In genomic region chr5:180370861-180371641, GRCh38 we compare ENCODE assay signal across 21 cellular contexts. TPM values are rescaled to one million over a fixed set of nuclear protein-coding genes. Genes with fewer than 3 reads are reported as not detected.
A peak's percentile ranks its signal among the peaks of the same experiment; 100 is the strongest.
DNase-seq lines count a peak whose midpoint lies in the region; ATAC-seq and TF ChIP-seq lines count a peak whose summit lies in the region.
"Had no signal": no experiment of that assay in that cellular context is flagged by ENCODE, and none has a peak within 500 bp of the region (broad histone marks: within the 10 kb centered on the region; RNA-seq: fewer than 3 reads in every experiment).

No MANE protein-coding gene starts in this region.

- DNase-seq in NCI-H82 (lab: John Stamatoyannopoulos, UW) (peak; percentile 11), NCI-H82 treated with DMSO at 0.1 percent for 48 hours (lab: John Stamatoyannopoulos, UW; ENCODE audit: unreplicated experiment) (no peak), fibroblast of the aortic adventitia (ENCODE audit: low read depth) (peak; percentile 30), myocyte (ENCODE audit: low read depth) (peak; percentile 58), substantia nigra (lab: John Stamatoyannopoulos, UW) (peak in 7 of 49 donors; percentile 8 to 52 (median 29)), lower lobe of right lung (no peak)
- no peak for DNase-seq in activated CD4-positive, alpha-beta memory T cell treated with anti-CD3 and anti-CD28 coated beads, Interleukin-2, amount 10 ng/mL, durations not matched to agents 7 days and 5 days
- DNase-seq in activated naive CD4-positive, alpha-beta T cell treated with Interleukin-2 at 50 U/mL for 16 hours: no peak
- DNase-seq: activated CD4-positive, alpha-beta T cell treated with anti-CD3 and anti-CD28 coated beads for 4 hours; activated gamma-delta T cell treated with Interleukin-2 at 50 U/mL for 16 hours; Calu3; effector memory CD4-positive, alpha-beta T cell; left colon; MM.1S; NCI-H146; ovary; stimulated activated CD4-positive, alpha-beta T cell treated with anti-CD3 and anti-CD28 coated beads, Interleukin-12 subunit alpha, Interleukin-12 subunit beta, amount 100 ng/mL, for 4 hours had no signal

- H3K27ac Mint-ChIP-seq in activated CD4-positive, alpha-beta memory T cell treated with anti-CD3 and anti-CD28 coated beads, Interleukin-2, amount 10 ng/mL, durations not matched to agents 7 days and 5 days: no peak overlapping the region

- no peaks in the 10 kb centered on the region for H3K36me3 Mint-ChIP-seq in activated CD4-positive, alpha-beta memory T cell treated with anti-CD3 and anti-CD28 coated beads, Interleukin-2, amount 10 ng/mL, durations not matched to agents 7 days and 5 days (ENCODE audit: low read depth)

- H3K4me3 ChIP-seq in fibroblast of the aortic adventitia (ENCODE audit: low read depth, low read length) (no peak overlapping the region), lower lobe of right lung (no peak overlapping the region)
- H3K4me3 ChIP-seq: BLaER1, ovary, thoracic aorta had no signal

- H3K27me3 ChIP-seq in lower lobe of right lung (ENCODE audit: low read depth): no peaks in the 10 kb centered on the region
- H3K27me3 ChIP-seq: BLaER1, ovary had no signal

- CTCF ChIA-PET in activated CD4-positive, alpha-beta memory T cell treated with anti-CD3 and anti-CD28 coated beads, Interleukin-2, amount 10 ng/mL, durations not matched to agents 7 days and 5 days (lab: Charles Lee): interaction anchor here (1.0 kb wide), 1 partner anchor 42 kb away, joined by 3 read pairs; no protein-coding TSS in a partner anchor

- H3K27me3 Mint-ChIP-seq in activated CD4-positive, alpha-beta memory T cell treated with anti-CD3 and anti-CD28 coated beads, Interleukin-2, amount 10 ng/mL, durations not matched to agents 7 days and 5 days: peaks cover 5% of the 10 kb centered on the region

- no peaks in the 10 kb centered on the region for H3K9me3 Mint-ChIP-seq in activated CD4-positive, alpha-beta memory T cell treated with anti-CD3 and anti-CD28 coated beads, Interleukin-2, amount 10 ng/mL, durations not matched to agents 7 days and 5 days

- no peaks in the 10 kb centered on the region for H3K36me3 ChIP-seq in lower lobe of right lung
- H3K36me3 ChIP-seq: BLaER1, ovary, thoracic aorta had no signal

- no peak for ATAC-seq in lower lobe of right lung
- ATAC-seq: left colon, Panc1 had no signal

- no peak overlapping the region for H3K4me3 Mint-ChIP-seq in activated CD4-positive, alpha-beta memory T cell treated with anti-CD3 and anti-CD28 coated beads, Interleukin-2, amount 10 ng/mL, durations not matched to agents 7 days and 5 days

- intact Hi-C loops in lower lobe of right lung (cut with DNase I): no loop called here

- H3K27ac ChIP-seq in substantia nigra (ENCODE audit: low read depth, low read length, poor library complexity, severe bottlenecking) (peak overlapping the region; percentile 1), lower lobe of right lung (no peak overlapping the region)
- H3K27ac ChIP-seq: 22Rv1, BLaER1, ovary, thoracic aorta had no signal

- no peaks in the 10 kb centered on the region for H3K4me1 ChIP-seq in lower lobe of right lung

- TF ChIP-seq CTCF in fibroblast of the aortic adventitia (IDR thresholded peaks at IDR 0.05; ENCODE audit: insufficient read depth, low read length) (peak; percentile 4), lower lobe of right lung (IDR thresholded peaks at IDR 0.05) (no peak)

- peaks cover 10% of the 10 kb centered on the region for H3K4me1 Mint-ChIP-seq in activated CD4-positive, alpha-beta memory T cell treated with anti-CD3 and anti-CD28 coated beads, Interleukin-2, amount 10 ng/mL, durations not matched to agents 7 days and 5 days

- H3K9me3 ChIP-seq in lower lobe of right lung: no peaks in the 10 kb centered on the region
- H3K9me3 ChIP-seq: BLaER1, ovary, thoracic aorta had no signal

- POLR2A ChIA-PET in activated CD4-positive, alpha-beta memory T cell treated with anti-CD3 and anti-CD28 coated beads, Interleukin-2, amount 10 ng/mL, durations not matched to agents 7 days and 5 days (lab: Charles Lee): no interaction called here

RNA-seq across cellular contexts. Expression of gene GFPT2, which starts 17.9 kb away (rescaled TPM):
- total RNA-seq in fibroblast of the aortic adventitia (ENCODE audit: low replicate concordance) (54.4 and 69.8 TPM in 2 replicates), myocyte (11.2 and 13.8 TPM in 2 replicates), lower lobe of right lung (13.4 TPM)
- polyA plus RNA-seq in myocyte (2012): 11.6 TPM
- not detected for total RNA-seq in activated CD4-positive, alpha-beta memory T cell treated with anti-CD3 and anti-CD28 coated beads, Interleukin-2, amount 10 ng/mL, durations not matched to agents 7 days and 5 days
- total RNA-seq: Calu3 had no signal

Comparison
In these comparisons a context has a peak if more than half of its experiments do, and no peak if none do; other contexts are left out.
1. DNase-seq: peak in NCI-H82 (single experiment), fibroblast of the aortic adventitia (single experiment) and myocyte (single experiment); none in NCI-H82 treated with DMSO at 0.1 percent for 48 hours (single experiment), lower lobe of right lung (single experiment), activated CD4-positive, alpha-beta memory T cell treated with anti-CD3 and anti-CD28 coated beads, Interleukin-2, amount 10 ng/mL, durations not matched to agents 7 days and 5 days (single experiment) and activated naive CD4-positive, alpha-beta T cell treated with Interleukin-2 at 50 U/mL for 16 hours (single experiment).
2. RNA of gene GFPT2, which starts 17.9 kb away (total RNA-seq): 54.4 to 69.8 TPM in fibroblast of the aortic adventitia, 11.2 to 13.8 TPM in myocyte and 13.4 TPM in lower lobe of right lung (single experiment); not detected in activated CD4-positive, alpha-beta memory T cell treated with anti-CD3 and anti-CD28 coated beads, Interleukin-2, amount 10 ng/mL, durations not matched to agents 7 days and 5 days; every median in the first group is over 10 times any median in the second.